9 cellular contexts compared by ENCODE assay signal in the genomic region with DNA sequence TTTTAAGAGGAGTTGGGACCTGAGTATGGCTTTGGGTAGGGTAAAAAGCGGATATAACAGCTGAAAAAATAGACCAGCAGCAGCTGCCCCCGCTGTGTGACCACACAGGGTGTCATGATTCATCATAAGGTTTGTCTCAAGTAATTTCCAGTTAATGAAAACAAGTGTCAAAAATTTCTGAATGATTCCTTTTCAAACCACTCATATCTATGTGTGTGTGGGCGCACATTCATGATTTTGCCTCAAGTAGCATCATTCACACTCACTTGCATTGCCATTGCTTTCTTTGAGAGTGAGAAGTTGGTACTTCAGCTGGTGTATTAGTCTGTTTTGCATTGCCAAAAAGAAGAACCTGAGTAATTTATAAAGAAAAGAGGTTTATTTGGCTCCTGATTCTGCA. TPM values are rescaled to one million over a fixed set of nuclear protein-coding genes. Genes with fewer than 3 reads are reported as not detected.
DNase-seq lines count a peak whose midpoint lies in the region; ATAC-seq, FAIRE-seq and TF ChIP-seq lines count a peak whose summit lies in the region.
"Had no signal": no experiment of that assay in that cellular context is flagged by ENCODE, and none has a peak within 500 bp of the region (broad histone marks: within the 10 kb centered on the region; RNA-seq: fewer than 3 reads in every experiment).

No MANE protein-coding gene starts in this region.

- peaks cover 3% of the 10 kb centered on the region for H4K20me1 ChIP-seq in GM12878 (ENCODE audit: control insufficient read depth, insufficient read depth)

- DNase-seq in activated effector memory CD4-positive, alpha-beta T cell treated with anti-CD3 and anti-CD28 coated beads, Interleukin-2, amount 50 U/mL, for 16 hours: peak; percentile 87
- no peak for DNase-seq in activated effector memory CD4-positive, alpha-beta T cell treated with Interleukin-2 at 50 U/mL for 16 hours
- DNase-seq in MV-4-11 (lab: John Stamatoyannopoulos, UW) (peak; percentile 66), GM12878 (ENCODE audit: low read depth, low spot score) (peak; percentile 51), NCI-H1048 (lab: John Stamatoyannopoulos, UW) (no peak), urothelium cell line (ENCODE audit: low spot score) (no peak), dedifferentiated amniotic fluid mesenchymal stem cell (ENCODE audit: extremely low spot score) (no peak)
- peak; percentile 59 for DNase-seq in stimulated activated naive CD8-positive, alpha-beta T cell treated with anti-CD3 and anti-CD28 coated beads, Interleukin-15, Interleukin-2, amounts not matched to agents 100 U/mL and 50 U/mL, for 24 hours
- DNase-seq: glutamatergic neuron had no signal

- no peaks in the 10 kb centered on the region for H3K9me3 ChIP-seq in GM12878 (replicated peaks; ENCODE audit: control insufficient read depth, insufficient read depth, low read length)

- no peak for TF ChIP-seq RAD21 in GM12878 (IDR thresholded peaks at IDR 0.05; ENCODE audit: insufficient read depth, low read depth, low read length)

- peak; percentile 18 for FAIRE-seq in GM12878 (lab: Jason Lieb, UNC)
- no peak for FAIRE-seq in urothelium cell line (lab: Jason Lieb, UNC)

- no peaks in the 10 kb centered on the region for H3K27me3 ChIP-seq in GM12878 (replicated peaks in 1 of 2; ENCODE audit: control insufficient read depth in 2 of 2, insufficient read depth in 2 of 2, low read length in 1 of 2)

- no peak for TF ChIP-seq POLR2A in GM12878 (IDR thresholded peaks at IDR 0.05; ENCODE audit: low read depth, low read length)

- peak overlapping the region; percentile 28; the same call in 1 of the 2 replicates for H3K4me3 ChIP-seq in GM12878

- peak overlapping the region; percentile 65 for H3K4me2 ChIP-seq in GM12878 (ENCODE audit: control insufficient read depth, insufficient read depth)

- RAD21 ChIA-PET in GM12878 (lab: Charles Lee; ENCODE audit: unreplicated experiment): interaction anchor here (0.8 to 18.7 kb wide), 11 partner anchors 9 to 322 kb away, joined by 3 to 501 read pairs (median 8); partner anchors contain the start of gene TNFAIP8

- peaks cover 0 to 7% of the 10 kb centered on the region in 2 experiments; a peak in 3 of 4 replicates for H3K36me3 ChIP-seq in GM12878 (ENCODE audit: control insufficient read depth in 2 of 2, insufficient read depth in 2 of 2, low read length in 1 of 2)

- intact Hi-C loops in GM12878 (cut with micrococcal nuclease; ENCODE audit: unreplicated experiment): loop anchor here (2.0 kb wide), 1 partner anchor 355 kb away; the partner anchor contains the start of gene DTWD2

- POLR2A ChIA-PET in GM12878 (lab: Charles Lee): interaction anchor here (0.7 to 20.9 kb wide), 6 partner anchors 9 to 51 kb away, joined by 3 to 657 read pairs (median 4); partner anchors contain the start of gene TNFAIP8

- H2AFZ ChIP-seq in GM12878 (ENCODE audit: control insufficient read depth, low read depth, low read length): no peak overlapping the region

- in situ Hi-C loops in GM12878 (cut with MboI): no loop called here

- TF ChIP-seq CTCF in GM12878 (IDR thresholded peaks at IDR 0.05 in 2 of 3, conservative IDR thresholded peaks at IDR 0.05 in 1 of 3; ENCODE audit: control insufficient read depth in 2 of 3, extremely low read depth in 1 of 3, insufficient read depth in 1 of 3, low read depth in 3 of 3, low read length in 3 of 3): no peak

- peaks cover 98% of the 10 kb centered on the region for H3K79me2 ChIP-seq in GM12878 (ENCODE audit: control insufficient read depth, insufficient read depth, low read length)

- WGBS in GM12878 (ENCODE audit: insufficient coverage, insufficient replicate concordance, low lambda C conversion rate, missing lambda C conversion rate): 7% methylated on average over 3 of the region's 3 CpGs

- SMC1A ChIA-PET in GM12878 (lab: Charles Lee; ENCODE audit: uncharacterized antibody, unreplicated experiment): interaction anchor here (0.5 to 34.8 kb wide), 11 partner anchors 9 to 356 kb away, joined by 3 to 1117 read pairs (median 4); partner anchors contain the start of gene TNFAIP8

- peak; percentile 33 to 54; a peak in 3 of 4 replicates for TF ChIP-seq EP300 in GM12878 (IDR thresholded peaks at IDR 0.05; ENCODE audit: borderline replicate concordance in 1 of 2, control insufficient read depth in 1 of 2, low read depth in 2 of 2, low read length in 2 of 2)

- CTCF ChIA-PET in GM12878 (lab: Yijun Ruan, JAX): interaction anchor here (1.2 to 20.3 kb wide), 7 partner anchors 10 to 67 kb away, joined by 3 to 261 read pairs (median 27); partner anchors contain the start of gene TNFAIP8

- peak; percentile 27 for ATAC-seq in GM12878
- ATAC-seq in stimulated activated naive CD8-positive, alpha-beta T cell treated with anti-CD3 and anti-CD28 coated beads, Interleukin-15, Interleukin-2, amounts not matched to agents 100 U/mL and 50 U/mL, for 24 hours: peak; percentile 64

- H3K27ac ChIP-seq in GM12878 (ENCODE audit: control insufficient read depth, insufficient read depth): peak overlapping the region; percentile 100

- no TSS peak for BruUV-seq in GM12878 (replicated peaks; lab: Mats Ljungman, UMichigan)

- H3K4me1 ChIP-seq in GM12878 (ENCODE audit: control insufficient read depth, insufficient read depth, low read length): peaks cover 75% of the 10 kb centered on the region

- H3K9ac ChIP-seq in GM12878 (ENCODE audit: control insufficient read depth, insufficient read depth, low read length): no peak overlapping the region; the same call in 1 of the 2 replicates

TF ChIP-seq in GM12878, 131 proteins besides CTCF, POLR2A, EP300 and RAD21 (continues in another document):
- no peak for TF ChIP-seq CUX1 (IDR thresholded peaks at IDR 0.05; ENCODE audit: insufficient replicate concordance, low read depth, low read length)
- TF ChIP-seq, protein P1, sequence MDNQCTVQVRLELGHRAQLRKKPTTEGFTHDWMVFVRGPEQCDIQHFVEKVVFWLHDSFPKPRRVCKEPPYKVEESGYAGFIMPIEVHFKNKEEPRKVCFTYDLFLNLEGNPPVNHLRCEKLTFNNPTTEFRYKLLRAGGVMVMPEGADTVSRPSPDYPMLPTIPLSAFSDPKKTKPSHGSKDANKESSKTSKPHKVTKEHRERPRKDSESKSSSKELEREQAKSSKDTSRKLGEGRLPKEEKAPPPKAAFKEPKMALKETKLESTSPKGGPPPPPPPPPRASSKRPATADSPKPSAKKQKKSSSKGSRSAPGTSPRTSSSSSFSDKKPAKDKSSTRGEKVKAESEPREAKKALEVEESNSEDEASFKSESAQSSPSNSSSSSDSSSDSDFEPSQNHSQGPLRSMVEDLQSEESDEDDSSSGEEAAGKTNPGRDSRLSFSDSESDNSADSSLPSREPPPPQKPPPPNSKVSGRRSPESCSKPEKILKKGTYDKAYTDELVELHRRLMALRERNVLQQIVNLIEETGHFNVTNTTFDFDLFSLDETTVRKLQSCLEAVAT (IDR thresholded peaks at IDR 0.05): 0 out of 2 replicates have a peak, but pooled peaks have one; percentile 10

RNA-seq across cellular contexts. Expression of gene TNFAIP8, which starts 12.1 kb away (rescaled TPM):
- 75.1 and 80.9 TPM in 2 replicates for total RNA-seq in GM12878 (2013; cell fraction: nucleolus; rRNA removed)
- total RNA-seq in GM12878 (2014; rRNA removed) (140 and 157 TPM in 2 replicates), GM12878 (2014; rRNA removed; fragmentation: Illumina TruSeq; extraction: Trizol) (178 and 183 TPM in 2 replicates), GM12878 (2021) (116 and 124 TPM in 2 replicates)
- 51.5 TPM for polyA plus RNA-seq in GM12878 (2011; ENCODE audit: low read depth)
- polyA plus RNA-seq in GM12878 (2011; rRNA removed) (169 and 264 TPM in 2 replicates), GM12878 (2014; fragmentation: Illumina TruSeq; extraction: Trizol) (180 and 219 TPM in 2 replicates), GM12878 (2014; fragmentation: Nextera tagmentation; extraction: Ambion mirVana) (100 to 1,000 TPM; 217 to 324 TPM), GM12878 (2014; rRNA removed) (108 and 144 TPM in 2 replicates), GM12878 (2016; fragmentation: Nextera tagmentation; extraction: Ambion mirVana) (100 to 1,000 TPM; 177 to 181 TPM)
- 66.2 and 70.2 TPM in 2 replicates for polyA plus RNA-seq in GM12878 (2011; cell fraction: cytosol; rRNA removed)
- 51.6 and 57.2 TPM in 2 replicates for polyA plus RNA-seq in GM12878 (2011; cell fraction: nucleus; rRNA removed)
- 82.6 and 119 TPM in 2 replicates for polyA plus RNA-seq in GM12878 (2012)
- 69.6 and 132 TPM in 2 replicates for polyA minus RNA-seq in GM12878 (2011; rRNA and poly(A)+ RNA removed)
- 56.4 and 60.0 TPM in 2 replicates for polyA minus RNA-seq in GM12878 (2011; cell fraction: cytosol; rRNA and poly(A)+ RNA removed)
- 30.6 and 45.0 TPM in 2 replicates for polyA minus RNA-seq in GM12878 (2011; cell fraction: nucleus; rRNA and poly(A)+ RNA removed)

Comparison
In these comparisons a context has a peak if more than half of its experiments do, and no peak if none do; other contexts are left out.
1. DNase-seq: peak in activated effector memory CD4-positive, alpha-beta T cell treated with anti-CD3 and anti-CD28 coated beads, Interleukin-2, amount 50 U/mL, for 16 hours (single experiment), MV-4-11 (single experiment), GM12878 (single experiment) and stimulated activated naive CD8-positive, alpha-beta T cell treated with anti-CD3 and anti-CD28 coated beads, Interleukin-15, Interleukin-2, amounts not matched to agents 100 U/mL and 50 U/mL, for 24 hours (single experiment); none in activated effector memory CD4-positive, alpha-beta T cell treated with Interleukin-2 at 50 U/mL for 16 hours (single experiment), NCI-H1048 (single experiment), urothelium cell line (single experiment) and dedifferentiated amniotic fluid mesenchymal stem cell (single experiment).